Comparison of ENCODE assay signal across 23 cellular contexts in the genomic region with DNA sequence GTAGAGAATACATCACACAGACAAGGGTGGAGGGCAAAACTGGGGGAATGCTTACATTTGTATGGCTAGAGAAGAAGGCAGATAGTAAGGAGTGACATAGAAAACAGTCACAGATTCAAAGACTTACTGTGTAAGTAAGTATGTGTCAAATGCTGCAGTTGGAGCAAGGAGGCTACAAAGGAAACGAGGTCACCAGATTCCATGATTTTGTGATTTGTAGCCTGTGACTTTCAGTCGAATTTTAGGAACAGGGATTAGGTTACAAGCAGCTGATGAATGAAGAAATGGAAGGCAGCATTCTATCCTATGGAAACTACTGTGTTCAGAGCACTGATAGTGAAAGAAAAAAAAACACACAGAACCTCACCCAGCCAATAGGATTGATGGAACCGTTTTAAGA.
A peak's percentile ranks its signal among the peaks of the same experiment; 100 is the strongest.
DNase-seq lines count a peak whose midpoint lies in the region; ATAC-seq, FAIRE-seq and TF ChIP-seq lines count a peak whose summit lies in the region.
"Had no signal": no experiment of that assay in that cellular context is flagged by ENCODE, and none has a peak within 500 bp of the region (broad histone marks: within the 10 kb centered on the region; RNA-seq: fewer than 3 reads in every experiment).

No MANE protein-coding gene starts in this region.

- no peaks in the 10 kb centered on the region for H3K9me2 ChIP-seq in GM23338 (ENCODE audit: insufficient read depth)

- H3K4me1 Mint-ChIP-seq in GM23338: peaks cover 23% of the 10 kb centered on the region
- H3K4me1 Mint-ChIP-seq in activated T-helper 1 cell treated with anti-CD3 and anti-CD28 coated beads, Interleukin-12 subunit alpha, Interleukin-12 subunit beta, Interleukin-2, Interleukin-4 antibody, amounts not matched to agents 30 ng/mL and 10 ng/mL and 1 ng/mL, durations not matched to agents 14 hours and 24 hours and 36 hours (ENCODE audit: low read depth): peaks cover 5% of the 10 kb centered on the region
- H3K4me1 Mint-ChIP-seq: B cell had no signal

- no peaks in the 10 kb centered on the region for H3K36me3 ChIP-seq in GM23338 (ENCODE audit: insufficient read depth)
- H3K36me3 ChIP-seq: MG63, spleen, WERI-Rb-1 had no signal

- no peaks in the 10 kb centered on the region for H3K9me3 Mint-ChIP-seq in GM23338
- no peaks in the 10 kb centered on the region for H3K9me3 Mint-ChIP-seq in activated T-helper 1 cell treated with anti-CD3 and anti-CD28 coated beads, Interleukin-12 subunit alpha, Interleukin-12 subunit beta, Interleukin-2, Interleukin-4 antibody, amounts not matched to agents 30 ng/mL and 10 ng/mL and 1 ng/mL, durations not matched to agents 14 hours and 24 hours and 36 hours
- H3K9me3 Mint-ChIP-seq: activated naive CD4-positive, alpha-beta T cell treated with anti-CD3 and anti-CD28 coated beads for 36 hours had no signal

- no peak overlapping the region for H3K4me3 Mint-ChIP-seq in GM23338
- H3K4me3 Mint-ChIP-seq in activated T-helper 1 cell treated with anti-CD3 and anti-CD28 coated beads, Interleukin-12 subunit alpha, Interleukin-12 subunit beta, Interleukin-2, Interleukin-4 antibody, amounts not matched to agents 30 ng/mL and 10 ng/mL and 1 ng/mL, durations not matched to agents 14 hours and 24 hours and 36 hours: no peak overlapping the region
- H3K4me3 Mint-ChIP-seq: activated naive CD4-positive, alpha-beta T cell treated with anti-CD3 and anti-CD28 coated beads for 36 hours; B cell had no signal

- no peak for FAIRE-seq in RCC 7860 (lab: Jason Lieb, UNC)
- FAIRE-seq: colon, GM18507 had no signal

- H3K27ac ChIP-seq in GM23338 (ENCODE audit: low read depth): no peak overlapping the region
- H3K27ac ChIP-seq: foreskin keratinocyte, hepatocyte, spleen, WERI-Rb-1 had no signal

- H3K4me1 ChIP-seq in GM23338 (ENCODE audit: insufficient read depth): peaks cover 23% of the 10 kb centered on the region
- H3K4me1 ChIP-seq: Caco-2, spleen had no signal

- no peak for TF ChIP-seq CTCF in GM23338 (conservative IDR thresholded peaks at IDR 0.05; ENCODE audit: low read depth in 2 of 2)
- TF ChIP-seq CTCF in fibroblast of mammary gland (conservative IDR thresholded peaks at IDR 0.05; ENCODE audit: control insufficient read depth, insufficient read depth, low read depth, low read length): no peak

- ATAC-seq in GM23338: peak; percentile 43; the same call in 1 of the 3 replicates
- ATAC-seq in GM19035 (IDR thresholded peaks at IDR 0.05; ENCODE audit: unreplicated experiment): no peak
- no peak for ATAC-seq in GM18505 (IDR thresholded peaks at IDR 0.05; ENCODE audit: unreplicated experiment)

- no peak for TF ChIP-seq POLR2A in GM18505 (IDR thresholded peaks at IDR 0.05; ENCODE audit: borderline replicate concordance, extremely low read depth, insufficient read depth, insufficient read length)

- H3K27ac Mint-ChIP-seq in GM23338: peak overlapping the region; percentile 14; the same call in 1 of the 2 replicates
- H3K27ac Mint-ChIP-seq in activated T-helper 1 cell treated with anti-CD3 and anti-CD28 coated beads, Interleukin-12 subunit alpha, Interleukin-12 subunit beta, Interleukin-2, Interleukin-4 antibody, amounts not matched to agents 30 ng/mL and 10 ng/mL and 1 ng/mL, durations not matched to agents 14 hours and 24 hours and 36 hours: no peak overlapping the region
- H3K27ac Mint-ChIP-seq: activated naive CD4-positive, alpha-beta T cell treated with anti-CD3 and anti-CD28 coated beads for 36 hours; B cell had no signal

- peak overlapping the region; percentile 25 for H3K4me2 ChIP-seq in GM23338
- H3K4me2 ChIP-seq: hepatocyte had no signal

- H4K20me1 ChIP-seq in GM23338 (replicated peaks; ENCODE audit: insufficient read depth): no peaks in the 10 kb centered on the region

- no peaks in the 10 kb centered on the region for H3K27me3 Mint-ChIP-seq in GM23338 (ENCODE audit: insufficient read depth, low read depth, poor library complexity)
- H3K27me3 Mint-ChIP-seq in activated T-helper 1 cell treated with anti-CD3 and anti-CD28 coated beads, Interleukin-12 subunit alpha, Interleukin-12 subunit beta, Interleukin-2, Interleukin-4 antibody, amounts not matched to agents 30 ng/mL and 10 ng/mL and 1 ng/mL, durations not matched to agents 14 hours and 24 hours and 36 hours (ENCODE audit: insufficient read depth): no peaks in the 10 kb centered on the region
- H3K27me3 Mint-ChIP-seq: B cell had no signal

- H3K27me3 ChIP-seq in GM23338 (ENCODE audit: insufficient read depth): no peaks in the 10 kb centered on the region
- H3K27me3 ChIP-seq: foreskin keratinocyte, hepatocyte, MG63, spleen had no signal

- no peaks in the 10 kb centered on the region for H3F3A ChIP-seq in GM23338 (replicated peaks; ENCODE audit: low read depth)

- H3K79me2 ChIP-seq in GM23338 (replicated peaks; ENCODE audit: insufficient read depth): no peaks in the 10 kb centered on the region
- H3K79me2 ChIP-seq: hepatocyte had no signal

- DNase-seq in GM23338 (ENCODE audit: low spot score) (peak; percentile 36), RCC 7860 (ENCODE audit: low spot score) (peak; percentile 5), fibroblast of mammary gland (ENCODE audit: low read depth) (peak; percentile 51), skeletal muscle cell (ENCODE audit: low read depth) (peak; percentile 20), cerebellum (ENCODE audit: low spot score) (no peak)
- DNase-seq in activated T-helper 1 cell treated with anti-CD3 and anti-CD28 coated beads, Interleukin-12 subunit alpha, Interleukin-12 subunit beta, Interleukin-2, Interleukin-4 antibody, amounts not matched to agents 30 ng/mL and 10 ng/mL and 1 ng/mL, durations not matched to agents 14 hours and 24 hours and 36 hours (ENCODE audit: low spot score): no peak
- DNase-seq: activated CD4-positive, alpha-beta T cell treated with anti-CD3 and anti-CD28 coated beads, Interleukin-2, amount 50 U/mL, for 4 hours; activated naive CD4-positive, alpha-beta T cell treated with anti-CD3 and anti-CD28 coated beads for 36 hours; Caco-2; foreskin keratinocyte; MG63; NCI-H1436 treated with DMSO at 0.1 percent for 48 hours; nucleus accumbens; spleen; T-helper 2 cell; WERI-Rb-1 had no signal

- no peak overlapping the region for H2AFZ ChIP-seq in GM23338
- H2AFZ ChIP-seq: hepatocyte had no signal

- H3K36me3 Mint-ChIP-seq in GM23338 (ENCODE audit: low read depth): peaks cover 6% of the 10 kb centered on the region; the same call in 1 of the 3 replicates
- H3K36me3 Mint-ChIP-seq in activated T-helper 1 cell treated with anti-CD3 and anti-CD28 coated beads, Interleukin-12 subunit alpha, Interleukin-12 subunit beta, Interleukin-2, Interleukin-4 antibody, amounts not matched to agents 30 ng/mL and 10 ng/mL and 1 ng/mL, durations not matched to agents 14 hours and 24 hours and 36 hours (ENCODE audit: low read depth): no peaks in the 10 kb centered on the region

- H3K4me3 ChIP-seq in GM23338 (0 out of 2 replicates have a peak overlapping the region, but pooled peaks have one; percentile 2), fibroblast of mammary gland (ENCODE audit: control insufficient read depth, low read depth, low read length) (no peak overlapping the region), skeletal muscle cell (ENCODE audit: low read depth, low read length) (no peak overlapping the region)
- H3K4me3 ChIP-seq: hepatocyte, lung, MG63, spleen had no signal

- intact Hi-C loops in activated T-helper 1 cell treated with anti-CD3 and anti-CD28 coated beads, Interleukin-12 subunit alpha, Interleukin-12 subunit beta, Interleukin-2, Interleukin-4 antibody, amounts not matched to agents 30 ng/mL and 10 ng/mL and 1 ng/mL, durations not matched to agents 14 hours and 24 hours and 36 hours (cut with micrococcal nuclease): no loop called here

TF ChIP-seq in GM23338, 12 proteins besides CTCF, POLR2A, EP300 and RAD21 (continues in another document):
- TF ChIP-seq EZH2phosphoT487 (IDR thresholded peaks at IDR 0.05; ENCODE audit: unreplicated experiment) (no peak), POLR2AphosphoS5 (IDR thresholded peaks at IDR 0.05; ENCODE audit: low read depth) (no peak), ZNF114 (CRISPR knock-in tag; IDR thresholded peaks at IDR 0.05) (no peak), NANOG (IDR thresholded peaks at IDR 0.05; ENCODE audit: borderline replicate concordance) (no peak), CREB1 (CRISPR knock-in tag; IDR thresholded peaks at IDR 0.05; ENCODE audit: low read depth) (no peak), EZH2 (IDR thresholded peaks at IDR 0.05; ENCODE audit: low read depth, unreplicated experiment) (no peak)

Comparison
In these comparisons a context has a peak if more than half of its experiments do, and no peak if none do; other contexts are left out.
1. DNase-seq: peak in GM23338 (single experiment), RCC 7860 (single experiment), fibroblast of mammary gland (single experiment) and skeletal muscle cell (single experiment); none in cerebellum (single experiment) and activated T-helper 1 cell treated with anti-CD3 and anti-CD28 coated beads, Interleukin-12 subunit alpha, Interleukin-12 subunit beta, Interleukin-2, Interleukin-4 antibody, amounts not matched to agents 30 ng/mL and 10 ng/mL and 1 ng/mL, durations not matched to agents 14 hours and 24 hours and 36 hours (single experiment).